20 cellular contexts compared by ENCODE assay signal in the genomic region with DNA sequence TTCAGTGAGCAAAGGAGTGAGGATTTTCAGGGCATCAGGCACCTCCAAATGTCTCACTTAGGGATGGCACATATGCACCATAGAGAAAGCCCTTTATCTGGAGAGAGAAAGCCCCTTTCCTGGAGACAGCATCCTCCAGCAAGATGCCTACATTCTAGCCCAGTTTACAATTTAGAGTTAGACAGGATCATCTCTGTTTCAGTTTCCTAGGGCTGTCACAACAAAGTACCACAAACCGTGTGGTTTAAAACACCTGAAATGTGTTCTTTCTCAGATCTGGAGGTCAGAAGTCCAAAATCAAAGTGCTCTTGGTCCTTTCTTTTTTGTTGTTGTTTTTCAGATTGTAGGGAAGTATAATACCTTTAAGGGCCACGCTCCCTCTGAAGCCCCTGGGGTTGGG.
DNase-seq lines count a peak whose midpoint lies in the region; ATAC-seq and TF ChIP-seq lines count a peak whose summit lies in the region.
"Had no signal": no experiment of that assay in that cellular context is flagged by ENCODE, and none has a peak within 500 bp of the region (broad histone marks: within the 10 kb centered on the region; RNA-seq: fewer than 3 reads in every experiment).

No MANE protein-coding gene starts in this region.

- H3K36me3 ChIP-seq in IMR-90 (ENCODE audit: control insufficient read depth, insufficient read depth, low read length) = peaks cover 7% of the 10 kb centered on the region; the same call in 1 of the 2 replicates
- H3K36me3 ChIP-seq in mesenchymal stem cell (ENCODE audit: control insufficient read depth in 1 of 2, insufficient read depth in 2 of 2, low read depth in 1 of 2, low read length in 2 of 2) = peaks cover 0 to 7% of the 10 kb centered on the region in 2 experiments
- no peaks in the 10 kb centered on the region for H3K36me3 ChIP-seq in tibial nerve
- H3K36me3 ChIP-seq: cardiac muscle cell, gastrocnemius medialis, pancreas had no signal

- no peak overlapping the region for H2AK9ac ChIP-seq in IMR-90 (replicated peaks; ENCODE audit: low read depth, low read length, poor library complexity)

- H2AFZ ChIP-seq in IMR-90 (replicated peaks; ENCODE audit: low read length, poor library complexity) = no peak overlapping the region
- no peak overlapping the region for H2AFZ ChIP-seq in mesenchymal stem cell (ENCODE audit: low read depth, low read length)

- H2BK120ac ChIP-seq in IMR-90 (ENCODE audit: low read depth, low read length) = no peak overlapping the region
- no peak overlapping the region for H2BK120ac ChIP-seq in mesenchymal stem cell (ENCODE audit: low read depth, low read length)

- peaks cover 68% of the 10 kb centered on the region for H4K20me1 ChIP-seq in IMR-90 (ENCODE audit: insufficient read depth, low read length)

- DNase-seq in CD14-positive monocyte (ENCODE audit: low spot score) (no peak), IMR-90 (no peak), mesenchymal stem cell (no peak), RPMI8226 (no peak), cerebellar cortex (ENCODE audit: low spot score) (no peak), SIG-M5 treated with dmso at 0.1 percent for 504 hours (lab: John Stamatoyannopoulos, UW; ENCODE audit: unreplicated experiment) (no peak), tibial nerve (ENCODE audit: low spot score in 2 of 2) (no peak)
- DNase-seq: activated CD4-positive, alpha-beta T cell treated with anti-CD3 and anti-CD28 coated beads for 4 hours; activated effector memory CD4-positive, alpha-beta T cell treated with Interleukin-2 at 50 U/mL for 16 hours; DMS153; erythroblast; gastrocnemius medialis; kidney; natural killer cell; NCI-H1930; pancreas; stimulated activated naive B cell treated with anti-CD40 and anti-IgM and Interleukin-4, amounts not matched to agents 10 μg/mL and 1 μg/mL and 100 μg/mL, for 72 hours had no signal

- H2AK5ac ChIP-seq in IMR-90 (ENCODE audit: low read depth, low read length) (no peak overlapping the region; the same call in 1 of the 2 replicates), mesenchymal stem cell (ENCODE audit: low read length, severe bottlenecking) (peak overlapping the region; percentile 47)

- no peak overlapping the region for H3K4me3 Mint-ChIP-seq in CD14-positive monocyte
- H3K4me3 Mint-ChIP-seq: natural killer cell; stimulated activated naive B cell treated with anti-CD40 and anti-IgM and Interleukin-4, amounts not matched to agents 10 μg/mL and 1 μg/mL and 100 μg/mL, for 72 hours had no signal

- peak overlapping the region; percentile 18 for H2BK5ac ChIP-seq in IMR-90 (ENCODE audit: low read depth, low read length, poor library complexity, severe bottlenecking)
- H2BK5ac ChIP-seq in mesenchymal stem cell (ENCODE audit: low read depth, low read length, poor library complexity, severe bottlenecking) = no peak overlapping the region

- TF ChIP-seq CTCF in CD14-positive monocyte (IDR thresholded peaks at IDR 0.05) (no peak), IMR-90 (conservative IDR thresholded peaks at IDR 0.05; ENCODE audit: low read depth, low read length) (no peak), tibial nerve (IDR thresholded peaks at IDR 0.05) (no peak)

- H3K36me3 Mint-ChIP-seq in CD14-positive monocyte = peaks cover 16 to 20% of the 10 kb centered on the region in 2 donors
- H3K36me3 Mint-ChIP-seq: natural killer cell had no signal

- in situ Hi-C loops in IMR-90 (cut with MboI; ENCODE audit: low sequenced_read_pairs) = no loop called here

- POLR2A ChIA-PET in IMR-90 (lab: Charles Lee; ENCODE audit: unreplicated experiment) = no interaction called here

- ATAC-seq in GM19395 (IDR thresholded peaks at IDR 0.05; ENCODE audit: unreplicated experiment) = peak; percentile 63
- no peak for ATAC-seq in IMR-90 (ENCODE audit: low read depth)
- ATAC-seq: gastrocnemius medialis; K562; natural killer cell; pancreas; stimulated activated naive B cell treated with anti-CD40 and anti-IgM and Interleukin-4, amounts not matched to agents 10 μg/mL and 1 μg/mL and 100 μg/mL, for 72 hours had no signal

- H4K91ac ChIP-seq in IMR-90 (ENCODE audit: insufficient read depth, low read depth, low read length) (no peak overlapping the region), mesenchymal stem cell (ENCODE audit: low read length) (no peak overlapping the region)

- H3K27ac ChIP-seq in IMR-90 (ENCODE audit: insufficient read depth, low read length) = no peak overlapping the region
- H3K27ac ChIP-seq in mesenchymal stem cell (ENCODE audit: low read length, poor library complexity, severe bottlenecking) = no peak overlapping the region
- peak overlapping the region in 2 of 4 donors; percentile 1 to 16 for H3K27ac ChIP-seq in tibial nerve
- H3K27ac ChIP-seq: cardiac muscle cell, pancreas had no signal

- no peak overlapping the region for H3K56ac ChIP-seq in IMR-90 (ENCODE audit: extremely low read depth, insufficient read depth, low read length)

- H3K18ac ChIP-seq in IMR-90 (ENCODE audit: low read depth, low read length) (peak overlapping the region; percentile 17; the same call in 1 of the 2 replicates), mesenchymal stem cell (ENCODE audit: low read depth in 1 of 2, low read length in 2 of 2) (no peak overlapping the region)

- CTCF ChIA-PET in IMR-90 (lab: Yijun Ruan, JAX) = no interaction called here

- H3K4me1 Mint-ChIP-seq in CD14-positive monocyte = peaks cover 26% of the 10 kb centered on the region

- H3K9me1 ChIP-seq in IMR-90 (ENCODE audit: insufficient read depth, low read length) = peaks cover 44% of the 10 kb centered on the region

- peaks cover 21% of the 10 kb centered on the region for H3K4me1 ChIP-seq in IMR-90 (ENCODE audit: control insufficient read depth, insufficient read depth, low read length)
- peaks cover 12% of the 10 kb centered on the region for H3K4me1 ChIP-seq in mesenchymal stem cell (ENCODE audit: control insufficient read depth, insufficient read depth, low read depth, low read length)
- peaks cover 0 to 89% (median 36%) of the 10 kb centered on the region in 4 donors for H3K4me1 ChIP-seq in tibial nerve

- H4K8ac ChIP-seq in IMR-90 (ENCODE audit: low read depth in 2 of 2, low read length in 2 of 2) (peak overlapping the region in 1 of 2 experiments; percentile 39; a peak in 1 of 4 replicates), mesenchymal stem cell (ENCODE audit: low read length) (no peak overlapping the region)

- dilution Hi-C loops in IMR-90 (cut with HindIII; ENCODE audit: low sequenced_read_pairs, unreplicated experiment) = no loop called here

- no peak overlapping the region for H3K4ac ChIP-seq in IMR-90 (ENCODE audit: low read depth, low read length)
- H3K4ac ChIP-seq in mesenchymal stem cell (ENCODE audit: low read depth in 1 of 2, low read length in 2 of 2) = no peak overlapping the region

- H3K23ac ChIP-seq in IMR-90 (ENCODE audit: low read depth, low read length) (peak overlapping the region; percentile 13; the same call in 1 of the 2 replicates), mesenchymal stem cell (ENCODE audit: low read length in 2 of 2) (no peak overlapping the region)

- H3K4me3 ChIP-seq in IMR-90 (ENCODE audit: insufficient read depth, low read depth, low read length) (no peak overlapping the region), mesenchymal stem cell (ENCODE audit: insufficient read depth in 1 of 2, low read depth in 1 of 2, low read length in 2 of 2) (no peak overlapping the region), tibial nerve (no peak overlapping the region)
- H3K4me3 ChIP-seq: cardiac muscle cell, gastrocnemius medialis, K562, pancreas had no signal

- no peaks in the 10 kb centered on the region for H3K27me3 Mint-ChIP-seq in CD14-positive monocyte (ENCODE audit: low read depth in 3 of 3)
- H3K27me3 Mint-ChIP-seq: stimulated activated naive B cell treated with anti-CD40 and anti-IgM and Interleukin-4, amounts not matched to agents 10 μg/mL and 1 μg/mL and 100 μg/mL, for 72 hours had no signal

- H3K79me1 ChIP-seq in IMR-90 (ENCODE audit: low read depth in 1 of 2, low read length in 2 of 2) = peaks cover 43 to 81% of the 10 kb centered on the region in 2 experiments
- H3K79me1 ChIP-seq in mesenchymal stem cell (replicated peaks; ENCODE audit: low read length, poor library complexity, severe bottlenecking) = peaks cover 17% of the 10 kb centered on the region

- H3K14ac ChIP-seq in IMR-90 (replicated peaks; ENCODE audit: low read depth, low read length) (peak overlapping the region; percentile 17; the same call in 1 of the 2 replicates), mesenchymal stem cell (ENCODE audit: low read length in 2 of 2) (no peak overlapping the region)

- no peak for TF ChIP-seq RAD21 in IMR-90 (IDR thresholded peaks at IDR 0.05; ENCODE audit: low read length)

- no peaks in the 10 kb centered on the region for H3K9me3 Mint-ChIP-seq in CD14-positive monocyte
- H3K9me3 Mint-ChIP-seq: natural killer cell; stimulated activated naive B cell treated with anti-CD40 and anti-IgM and Interleukin-4, amounts not matched to agents 10 μg/mL and 1 μg/mL and 100 μg/mL, for 72 hours had no signal

- no peak overlapping the region; the same call in 1 of the 2 replicates for H2BK20ac ChIP-seq in IMR-90 (ENCODE audit: low read depth, low read length)

- no peak for TF ChIP-seq POLR2A in IMR-90 (IDR thresholded peaks at IDR 0.05; ENCODE audit: low read depth, low read length)
- TF ChIP-seq POLR2A in tibial nerve (IDR thresholded peaks at IDR 0.05) = no peak

- no TSS peak for BruUV-seq in IMR-90 (replicated peaks; lab: Mats Ljungman, UMichigan)

- no peak overlapping the region for H3K4me2 ChIP-seq in IMR-90 (ENCODE audit: low read depth, low read length)
- no peak overlapping the region for H3K4me2 ChIP-seq in mesenchymal stem cell (ENCODE audit: low read length, poor library complexity, severe bottlenecking)

- WGBS in IMR-90 (ENCODE audit: extremely low coverage in 2 of 2, insufficient read length in 1 of 2), 2 experiments = no CpG with 5 or more reads among the region's 2 CpGs
- 100% methylated on average over 2 of the region's 2 CpGs for WGBS in mesenchymal stem cell
- WGBS in tibial nerve, 2 donors = 81 to 88% methylated on average over 2 of the region's 2 CpGs

- H3K9me3 ChIP-seq in IMR-90 (ENCODE audit: control insufficient read depth, insufficient read depth, low read length) (no peaks in the 10 kb centered on the region), mesenchymal stem cell (ENCODE audit: control insufficient read depth, low read length) (no peaks in the 10 kb centered on the region), tibial nerve (no peaks in the 10 kb centered on the region)
- H3K9me3 ChIP-seq: gastrocnemius medialis, pancreas had no signal

- no peak for TF ChIP-seq EP300 in tibial nerve (IDR thresholded peaks at IDR 0.05)

- no peak overlapping the region; the same call in 2 of the 3 replicates for H2BK15ac ChIP-seq in IMR-90 (ENCODE audit: low read depth, low read length)
- H2BK15ac ChIP-seq in mesenchymal stem cell (ENCODE audit: low read depth, poor library complexity, severe bottlenecking) = no peak overlapping the region

- intact Hi-C loops in CD14-positive monocyte (cut with micrococcal nuclease) (no loop called here), IMR-90 (cut with micrococcal nuclease) (no loop called here)

- no peaks in the 10 kb centered on the region for H3K27me3 ChIP-seq in IMR-90 (ENCODE audit: control insufficient read depth, insufficient read depth, low read length)
- no peaks in the 10 kb centered on the region for H3K27me3 ChIP-seq in mesenchymal stem cell (ENCODE audit: control insufficient read depth in 1 of 2, insufficient read depth in 1 of 2, low read length in 2 of 2)
- no peaks in the 10 kb centered on the region for H3K27me3 ChIP-seq in tibial nerve
- H3K27me3 ChIP-seq: cardiac muscle cell, gastrocnemius medialis, pancreas had no signal

- H3K9ac ChIP-seq in IMR-90 (ENCODE audit: low read depth, low read length) (no peak overlapping the region), mesenchymal stem cell (ENCODE audit: low read length) (no peak overlapping the region)

- peak overlapping the region in 4 of 7 donors; percentile 4 to 70 (median 21) for H3K27ac Mint-ChIP-seq in CD14-positive monocyte
- H3K27ac Mint-ChIP-seq: natural killer cell; stimulated activated naive B cell treated with anti-CD40 and anti-IgM and Interleukin-4, amounts not matched to agents 10 μg/mL and 1 μg/mL and 100 μg/mL, for 72 hours had no signal

- H2BK12ac ChIP-seq in mesenchymal stem cell (ENCODE audit: low read length in 2 of 2) = no peak overlapping the region

- H4K5ac ChIP-seq in IMR-90 (ENCODE audit: low read depth, low read length) = peak overlapping the region; percentile 75; the same call in 1 of the 2 replicates
